In genomic region chr13:59510377-59510776, GRCh38 we compare ENCODE assay signal across 16 cellular contexts.
DNase-seq lines count a peak whose midpoint lies in the region; ATAC-seq and TF ChIP-seq lines count a peak whose summit lies in the region.
"Had no signal": no experiment of that assay in that cellular context is flagged by ENCODE, and none has a peak within 500 bp of the region (broad histone marks: within the 10 kb centered on the region; RNA-seq: fewer than 3 reads in every experiment).

No MANE protein-coding gene starts in this region.

- H3K27me3 ChIP-seq in osteoblast (ENCODE audit: insufficient read depth, low read length): no peaks in the 10 kb centered on the region

- in situ Hi-C loops in G401 (cut with HindIII; ENCODE audit: low sequenced_read_pairs): no loop called here

- H4K20me1 ChIP-seq in osteoblast (ENCODE audit: insufficient read depth, low read length): no peaks in the 10 kb centered on the region

- no peak overlapping the region for H2AFZ ChIP-seq in osteoblast (ENCODE audit: low read length)
- H2AFZ ChIP-seq: GM23248 had no signal

- H3K4me2 ChIP-seq in osteoblast (ENCODE audit: insufficient read depth, low read length): no peak overlapping the region

- no peak overlapping the region for H3K4me3 ChIP-seq in osteoblast (ENCODE audit: insufficient read depth, low read length)
- H3K4me3 ChIP-seq: GM12878, GM23248, HAP-1 had no signal

- H3K79me2 ChIP-seq in osteoblast (ENCODE audit: insufficient read depth, low read length): no peaks in the 10 kb centered on the region

- no peaks in the 10 kb centered on the region for H3K36me3 ChIP-seq in osteoblast (ENCODE audit: insufficient read depth, low read length)
- H3K36me3 ChIP-seq: HAP-1 had no signal

- TF ChIP-seq CTCF in osteoblast (IDR thresholded peaks at IDR 0.05; ENCODE audit: extremely low read depth, low read depth, low read length) (no peak), GM10248 (IDR thresholded peaks at IDR 0.05; ENCODE audit: control extremely low read depth, extremely low read depth, low read depth, missing control alignments) (no peak)

- H3K27ac ChIP-seq in osteoblast (ENCODE audit: low read depth, low read length): no peak overlapping the region
- H3K27ac ChIP-seq: GM23248 had no signal

- CTCF ChIA-PET in GM10248 (lab: Yijun Ruan, JAX): interaction anchor here (0.8 to 3.2 kb wide), 4 partner anchors 9 to 119 kb away, joined by 3 to 12 read pairs (median 6); no protein-coding TSS in a partner anchor

- no peaks in the 10 kb centered on the region for H3K9me3 ChIP-seq in osteoblast (ENCODE audit: low read depth, low read length)
- H3K9me3 ChIP-seq: HAP-1 had no signal

- H3K4me1 ChIP-seq in osteoblast (ENCODE audit: insufficient read depth, low read length): no peaks in the 10 kb centered on the region
- H3K4me1 ChIP-seq: HAP-1 had no signal

- ATAC-seq in HG02970 (IDR thresholded peaks at IDR 0.05; ENCODE audit: low FRiP score, unreplicated experiment) (no peak), HG02938 (IDR thresholded peaks at IDR 0.05; ENCODE audit: unreplicated experiment) (no peak)
- ATAC-seq: GM12878 had no signal

- POLR2A ChIA-PET in GM10248 (lab: Yijun Ruan, JAX): no interaction called here

- DNase-seq in G401 (ENCODE audit: low spot score) (peak; percentile 87), NCI-H2171 (lab: John Stamatoyannopoulos, UW) (peak; percentile 39), cerebellar cortex (ENCODE audit: low spot score) (peak; percentile 86), osteoblast (ENCODE audit: insufficient read length, low spot score, missing footprints) (peak; percentile 57), GM10248 (ENCODE audit: extremely low spot score) (no peak)
- DNase-seq in stimulated activated CD4-positive, alpha-beta T cell treated with anti-CD3 and anti-CD28 coated beads, Interleukin-12 subunit alpha, Interleukin-12 subunit beta, amount 100 ng/mL, for 4 hours: no peak
- DNase-seq: CD4-positive, alpha-beta memory T cell; COR-L47; DMS53; DMS79 treated with DMSO at 0.1 percent for 48 hours; GM23248; HFFc6 had no signal

Comparison
In these comparisons a context has a peak if more than half of its experiments do, and no peak if none do; other contexts are left out.
1. DNase-seq: peak in G401 (single experiment), NCI-H2171 (single experiment), cerebellar cortex (single experiment) and osteoblast (single experiment); none in stimulated activated CD4-positive, alpha-beta T cell treated with anti-CD3 and anti-CD28 coated beads, Interleukin-12 subunit alpha, Interleukin-12 subunit beta, amount 100 ng/mL, for 4 hours (single experiment) and GM10248 (single experiment).